ENCODE assay signal across 9 cellular contexts in genomic region chr9:89483592-89484474, GRCh38. TPM values are rescaled to one million over a fixed set of nuclear protein-coding genes. Genes with fewer than 3 reads are reported as not detected.
DNase-seq lines count a peak whose midpoint lies in the region; ATAC-seq and TF ChIP-seq lines count a peak whose summit lies in the region.
"Had no signal": no experiment of that assay in that cellular context is flagged by ENCODE, and none has a peak within 500 bp of the region (broad histone marks: within the 10 kb centered on the region; RNA-seq: fewer than 3 reads in every experiment).

No MANE protein-coding gene starts in this region.

- peak overlapping the region; percentile 94 for H3K27ac ChIP-seq in psoas muscle
- H3K27ac ChIP-seq: VCaP had no signal

- H3K4me3 ChIP-seq in psoas muscle: peak overlapping the region; percentile 43

- intact Hi-C loops in CD14-positive monocyte (cut with micrococcal nuclease) (no loop called here), psoas muscle (cut with DNase I) (loop anchor here in 1 of 2 donors (2.0 to 10.0 kb wide), 2 partner anchors 39 to 61 kb away; no protein-coding TSS in a partner anchor)

- H3K36me3 Mint-ChIP-seq in CD14-positive monocyte (peaks cover 43 to 51% of the 10 kb centered on the region in 2 donors), IgD-negative memory B cell (peaks cover 6% of the 10 kb centered on the region)

- H3K4me3 Mint-ChIP-seq in CD14-positive monocyte (peak overlapping the region; percentile 48 to 68), IgD-negative memory B cell (peak overlapping the region; percentile 56 to 92 (median 89))

- DNase-seq in CD14-positive monocyte (ENCODE audit: low spot score): no peak
- peak; percentile 64 for DNase-seq in activated gamma-delta T cell treated with anti-CD3 and anti-CD28 coated beads, Interleukin-2, amount 50 U/mL, for 16 hours (ENCODE audit: low read depth)
- no peak for DNase-seq in psoas muscle
- no peak for DNase-seq in NCI-H526 (lab: John Stamatoyannopoulos, UW)
- DNase-seq in glomerular visceral epithelial cell (ENCODE audit: extremely low spot score): no peak
- no peak for DNase-seq in DMS 273 (lab: John Stamatoyannopoulos, UW; ENCODE audit: unreplicated experiment)

- H3K4me1 Mint-ChIP-seq in CD14-positive monocyte: peaks cover 77% of the 10 kb centered on the region
- H3K4me1 Mint-ChIP-seq in IgD-negative memory B cell: peaks cover 44 to 60% (median 46%) of the 10 kb centered on the region in 3 donors

- H3K27me3 Mint-ChIP-seq in CD14-positive monocyte (ENCODE audit: low read depth in 3 of 3): peaks cover 0 to 2% (median 2%) of the 10 kb centered on the region in 3 donors
- H3K27me3 Mint-ChIP-seq in IgD-negative memory B cell: no peaks in the 10 kb centered on the region

- peak overlapping the region in 5 of 7 donors; percentile 2 to 85 (median 64) for H3K27ac Mint-ChIP-seq in CD14-positive monocyte
- H3K27ac Mint-ChIP-seq in IgD-negative memory B cell: peak overlapping the region; percentile 59 to 83 (median 82)

- TF ChIP-seq CTCF in CD14-positive monocyte (IDR thresholded peaks at IDR 0.05): no peak
- no peak for TF ChIP-seq CTCF in psoas muscle (IDR thresholded peaks at IDR 0.05)

- H3K36me3 ChIP-seq in psoas muscle (ENCODE audit: insufficient read depth in 1 of 2, low read depth in 1 of 2): peaks cover 0 to 5% of the 10 kb centered on the region in 2 donors

- ATAC-seq in GM21390 (IDR thresholded peaks at IDR 0.05; ENCODE audit: unreplicated experiment) (peak; percentile 72), psoas muscle (peak; percentile 19 to 36 (median 34))

- peaks cover 4 to 8% (median 8%) of the 10 kb centered on the region in 7 donors for H3K9me3 Mint-ChIP-seq in CD14-positive monocyte
- H3K9me3 Mint-ChIP-seq in IgD-negative memory B cell: no peaks in the 10 kb centered on the region

- WGBS in psoas muscle, 3 donors: 26 to 52% (median 35%) methylated on average over 18 of the region's 18 CpGs

- H3K9me3 ChIP-seq in psoas muscle: no peaks in the 10 kb centered on the region

- peaks cover 63% of the 10 kb centered on the region for H3K4me1 ChIP-seq in psoas muscle

- no peaks in the 10 kb centered on the region for H3K27me3 ChIP-seq in psoas muscle (ENCODE audit: insufficient read depth in 3 of 3, low read length in 2 of 3)

RNA-seq across cellular contexts. Expression of gene SEMA4D, which starts 14.1 kb away (rescaled TPM):
- 10 to 100 TPM; 28.2 to 28.6 TPM for polyA plus RNA-seq in CD14-positive monocyte
- 35.3 TPM for polyA plus RNA-seq in IgD-negative memory B cell
- 100 to 1,000 TPM in 1 of 4 donors, 10 to 100 TPM in 3; 32.1 to 111 (median 63.6) TPM for total RNA-seq in psoas muscle
- 10 to 100 TPM in 2 of 3 donors, 1 to 10 TPM in 1; 9.3 to 26.8 (median 22.3) TPM for polyA plus RNA-seq in psoas muscle
